ENCODE assay signal across 17 cellular contexts in genomic region chr13:46643165-46643777, GRCh38.
DNase-seq lines count a peak whose midpoint lies in the region; ATAC-seq, FAIRE-seq and TF ChIP-seq lines count a peak whose summit lies in the region.
"Had no signal": no experiment of that assay in that cellular context is flagged by ENCODE, and none has a peak within 500 bp of the region (broad histone marks: within the 10 kb centered on the region; RNA-seq: fewer than 3 reads in every experiment).

No MANE protein-coding gene starts in this region.

- H3K4me2 ChIP-seq in mesenchymal stem cell (ENCODE audit: low read length, poor library complexity, severe bottlenecking) = no peak overlapping the region
- H3K4me2 ChIP-seq: GM23338 had no signal

- no peak overlapping the region for H2AFZ ChIP-seq in mesenchymal stem cell (ENCODE audit: low read depth, low read length)
- H2AFZ ChIP-seq: GM23338 had no signal

- no peak overlapping the region for H2BK5ac ChIP-seq in mesenchymal stem cell (ENCODE audit: low read depth, low read length, poor library complexity, severe bottlenecking)

- no peak overlapping the region for H3K4me3 Mint-ChIP-seq in CD8-positive, alpha-beta T cell
- H3K4me3 Mint-ChIP-seq: activated CD4-positive, alpha-beta T cell treated with anti-CD3 and anti-CD28 coated beads for 36 hours; activated naive CD8-positive, alpha-beta T cell treated with anti-CD3 and anti-CD28 coated beads, Interleukin-2, amount 10 ng/mL, durations not matched to agents 7 days and 5 days; CD4-positive, alpha-beta memory T cell; GM23338; neural crest cell; stimulated activated memory B cell treated with anti-CD40 and anti-IgM and Interleukin-4, amounts not matched to agents 10 μg/mL and 1 μg/mL and 100 μg/mL, for 72 hours had no signal

- H4K91ac ChIP-seq in mesenchymal stem cell (ENCODE audit: low read length) = no peak overlapping the region

- no peak for TF ChIP-seq CTCF in CD8-positive, alpha-beta T cell (IDR thresholded peaks at IDR 0.05)
- no peak for TF ChIP-seq CTCF in ascending aorta (IDR thresholded peaks at IDR 0.05)
- TF ChIP-seq CTCF in dorsolateral prefrontal cortex (IDR thresholded peaks at IDR 0.05 in 54 of 56, conservative IDR thresholded peaks at IDR 0.05 in 2 of 56; ENCODE audit: low read depth in 1 of 56, partially characterized antibody in 56 of 56) = no peak

- peaks cover 60% of the 10 kb centered on the region for H3K4me1 Mint-ChIP-seq in CD8-positive, alpha-beta T cell (ENCODE audit: low read depth)

- no peaks in the 10 kb centered on the region for H3K9me3 ChIP-seq in CD8-positive, alpha-beta T cell (ENCODE audit: low read length)
- H3K9me3 ChIP-seq in ascending aorta = no peaks in the 10 kb centered on the region
- H3K9me3 ChIP-seq in mesenchymal stem cell (ENCODE audit: control insufficient read depth, low read length) = no peaks in the 10 kb centered on the region

- no peak for ATAC-seq in CD8-positive, alpha-beta T cell
- ATAC-seq in left colon = no peak
- ATAC-seq: activated CD4-positive, alpha-beta T cell treated with anti-CD3 and anti-CD28 coated beads for 36 hours; GM12878; GM23338; stimulated activated memory B cell treated with anti-CD40 and anti-IgM and Interleukin-4, amounts not matched to agents 10 μg/mL and 1 μg/mL and 100 μg/mL, for 72 hours had no signal

- no peak overlapping the region for H3K23ac ChIP-seq in mesenchymal stem cell (ENCODE audit: low read length in 2 of 2)

- H3K27me3 Mint-ChIP-seq in CD8-positive, alpha-beta T cell (ENCODE audit: low read depth) = no peaks in the 10 kb centered on the region
- H3K27me3 Mint-ChIP-seq: activated CD4-positive, alpha-beta T cell treated with anti-CD3 and anti-CD28 coated beads for 36 hours; activated naive CD8-positive, alpha-beta T cell treated with anti-CD3 and anti-CD28 coated beads, Interleukin-2, amount 10 ng/mL, durations not matched to agents 7 days and 5 days; CD4-positive, alpha-beta memory T cell; stimulated activated memory B cell treated with anti-CD40 and anti-IgM and Interleukin-4, amounts not matched to agents 10 μg/mL and 1 μg/mL and 100 μg/mL, for 72 hours had no signal

- H2BK12ac ChIP-seq in mesenchymal stem cell (ENCODE audit: low read length in 2 of 2) = no peak overlapping the region

- H3K9ac ChIP-seq in mesenchymal stem cell (ENCODE audit: low read length) = no peak overlapping the region

- H3K4me1 ChIP-seq in CD8-positive, alpha-beta T cell (ENCODE audit: insufficient read depth, low read length) = no peaks in the 10 kb centered on the region
- H3K4me1 ChIP-seq in ascending aorta = peaks cover 0 to 63% of the 10 kb centered on the region in 2 donors
- H3K4me1 ChIP-seq in mesenchymal stem cell (ENCODE audit: control insufficient read depth, insufficient read depth, low read depth, low read length) = peaks cover 18% of the 10 kb centered on the region

- no peak overlapping the region for H3K18ac ChIP-seq in mesenchymal stem cell (ENCODE audit: low read depth in 1 of 2, low read length in 2 of 2)

- no peaks in the 10 kb centered on the region for H3K36me3 ChIP-seq in CD8-positive, alpha-beta T cell (ENCODE audit: insufficient read depth, low read length)
- no peaks in the 10 kb centered on the region for H3K36me3 ChIP-seq in ascending aorta
- no peaks in the 10 kb centered on the region for H3K36me3 ChIP-seq in mesenchymal stem cell (ENCODE audit: control insufficient read depth in 1 of 2, insufficient read depth in 2 of 2, low read depth in 1 of 2, low read length in 2 of 2)

- peak overlapping the region; percentile 9 for H2AK5ac ChIP-seq in mesenchymal stem cell (ENCODE audit: low read length, severe bottlenecking)

- H2BK120ac ChIP-seq in mesenchymal stem cell (ENCODE audit: low read depth, low read length) = no peak overlapping the region

- no peaks in the 10 kb centered on the region for H3K36me3 Mint-ChIP-seq in CD8-positive, alpha-beta T cell
- H3K36me3 Mint-ChIP-seq: activated naive CD8-positive, alpha-beta T cell treated with anti-CD3 and anti-CD28 coated beads, Interleukin-2, amount 10 ng/mL, durations not matched to agents 7 days and 5 days; CD4-positive, alpha-beta memory T cell; stimulated activated memory B cell treated with anti-CD40 and anti-IgM and Interleukin-4, amounts not matched to agents 10 μg/mL and 1 μg/mL and 100 μg/mL, for 72 hours had no signal

- peak overlapping the region; percentile 4 for H3K27ac Mint-ChIP-seq in CD8-positive, alpha-beta T cell
- H3K27ac Mint-ChIP-seq: activated CD4-positive, alpha-beta T cell treated with anti-CD3 and anti-CD28 coated beads for 36 hours; activated naive CD8-positive, alpha-beta T cell treated with anti-CD3 and anti-CD28 coated beads, Interleukin-2, amount 10 ng/mL, durations not matched to agents 7 days and 5 days; GM23338; stimulated activated memory B cell treated with anti-CD40 and anti-IgM and Interleukin-4, amounts not matched to agents 10 μg/mL and 1 μg/mL and 100 μg/mL, for 72 hours had no signal

- H4K8ac ChIP-seq in mesenchymal stem cell (ENCODE audit: low read length) = no peak overlapping the region

- H3K9me3 Mint-ChIP-seq in CD8-positive, alpha-beta T cell = no peaks in the 10 kb centered on the region
- H3K9me3 Mint-ChIP-seq: activated naive CD8-positive, alpha-beta T cell treated with anti-CD3 and anti-CD28 coated beads, Interleukin-2, amount 10 ng/mL, durations not matched to agents 7 days and 5 days; CD4-positive, alpha-beta memory T cell; GM23338; neural crest cell; stimulated activated memory B cell treated with anti-CD40 and anti-IgM and Interleukin-4, amounts not matched to agents 10 μg/mL and 1 μg/mL and 100 μg/mL, for 72 hours had no signal

- FAIRE-seq in GM19239 (lab: Jason Lieb, UNC) = peak; percentile 72
- FAIRE-seq: GM12878 had no signal

- WGBS in mesenchymal stem cell = 75% methylated on average over 4 of the region's 5 CpGs

- DNase-seq in CD8-positive, alpha-beta T cell = no peak
- DNase-seq in GM19239 (ENCODE audit: insufficient read length, low spot score) (no peak), ascending aorta (ENCODE audit: low spot score in 2 of 2) (no peak), mesenchymal stem cell (no peak), dorsolateral prefrontal cortex (no peak), left colon (no peak), NCI-H446 (lab: John Stamatoyannopoulos, UW) (no peak)
- DNase-seq: activated CD4-positive, alpha-beta T cell treated with anti-CD3 and anti-CD28 coated beads for 36 hours; activated naive CD8-positive, alpha-beta T cell treated with anti-CD3 and anti-CD28 coated beads, Interleukin-2, amount 10 ng/mL, durations not matched to agents 7 days and 5 days; CD4-positive, alpha-beta memory T cell; NCI-H1048; NCI-H1930; SW 1271 had no signal

- H2BK15ac ChIP-seq in mesenchymal stem cell (ENCODE audit: low read depth, poor library complexity, severe bottlenecking) = no peak overlapping the region

- no peaks in the 10 kb centered on the region for H3K27me3 ChIP-seq in CD8-positive, alpha-beta T cell (ENCODE audit: insufficient read depth, low read length)
- H3K27me3 ChIP-seq in ascending aorta (no peaks in the 10 kb centered on the region), mesenchymal stem cell (ENCODE audit: control insufficient read depth in 1 of 2, insufficient read depth in 1 of 2, low read length in 2 of 2) (no peaks in the 10 kb centered on the region), dorsolateral prefrontal cortex (peaks cover 0 to 8% (median 0%) of the 10 kb centered on the region in 45 donors)

- no peak overlapping the region for H3K14ac ChIP-seq in mesenchymal stem cell (ENCODE audit: low read length in 2 of 2)

- H3K4ac ChIP-seq in mesenchymal stem cell (ENCODE audit: low read depth in 1 of 2, low read length in 2 of 2) = no peak overlapping the region

- intact Hi-C loops in CD8-positive, alpha-beta T cell (cut with DNase I, micrococcal nuclease) = no loop called here
- intact Hi-C loops in ascending aorta (cut with DNase I) (no loop called here), dorsolateral prefrontal cortex (cut with DNase I) (no loop called here), left colon (cut with DNase I, micrococcal nuclease) (no loop called here)

- no peaks in the 10 kb centered on the region for H3K79me1 ChIP-seq in mesenchymal stem cell (replicated peaks; ENCODE audit: low read length, poor library complexity, severe bottlenecking)

- no peak overlapping the region for H3K4me3 ChIP-seq in CD8-positive, alpha-beta T cell (ENCODE audit: low read depth, low read length)
- H3K4me3 ChIP-seq in ascending aorta = no peak overlapping the region
- no peak overlapping the region for H3K4me3 ChIP-seq in mesenchymal stem cell (ENCODE audit: insufficient read depth in 1 of 2, low read depth in 1 of 2, low read length in 2 of 2)
- H3K4me3 ChIP-seq in dorsolateral prefrontal cortex = no peak overlapping the region
- H3K4me3 ChIP-seq: GM12878, GM23338 had no signal

- H3K27ac ChIP-seq in CD8-positive, alpha-beta T cell (ENCODE audit: low read depth, low read length) = no peak overlapping the region
- peak overlapping the region; percentile 68 to 75 for H3K27ac ChIP-seq in ascending aorta
- H3K27ac ChIP-seq in mesenchymal stem cell (ENCODE audit: low read length, poor library complexity, severe bottlenecking) = no peak overlapping the region
- H3K27ac ChIP-seq in dorsolateral prefrontal cortex = no peak overlapping the region

- POLR2A ChIA-PET in CD8-positive, alpha-beta T cell (lab: Charles Lee) = interaction anchor here (1.1 kb wide), 1 partner anchor 95 kb away, joined by 4 read pairs; no protein-coding TSS in a partner anchor

- CTCF ChIA-PET in CD8-positive, alpha-beta T cell (lab: Charles Lee) = interaction anchor here (1.4 kb wide), 1 partner anchor 9 kb away, joined by 3 read pairs; no protein-coding TSS in a partner anchor

Comparison
In these comparisons a context has a peak if more than half of its experiments do, and no peak if none do; other contexts are left out.
1. H3K27ac ChIP-seq: peak in ascending aorta (2 of 2); none in CD8-positive, alpha-beta T cell (single experiment), mesenchymal stem cell (single experiment) and dorsolateral prefrontal cortex (0 of 59).